ENCODE assay signal across 8 cellular contexts in the genomic region with DNA sequence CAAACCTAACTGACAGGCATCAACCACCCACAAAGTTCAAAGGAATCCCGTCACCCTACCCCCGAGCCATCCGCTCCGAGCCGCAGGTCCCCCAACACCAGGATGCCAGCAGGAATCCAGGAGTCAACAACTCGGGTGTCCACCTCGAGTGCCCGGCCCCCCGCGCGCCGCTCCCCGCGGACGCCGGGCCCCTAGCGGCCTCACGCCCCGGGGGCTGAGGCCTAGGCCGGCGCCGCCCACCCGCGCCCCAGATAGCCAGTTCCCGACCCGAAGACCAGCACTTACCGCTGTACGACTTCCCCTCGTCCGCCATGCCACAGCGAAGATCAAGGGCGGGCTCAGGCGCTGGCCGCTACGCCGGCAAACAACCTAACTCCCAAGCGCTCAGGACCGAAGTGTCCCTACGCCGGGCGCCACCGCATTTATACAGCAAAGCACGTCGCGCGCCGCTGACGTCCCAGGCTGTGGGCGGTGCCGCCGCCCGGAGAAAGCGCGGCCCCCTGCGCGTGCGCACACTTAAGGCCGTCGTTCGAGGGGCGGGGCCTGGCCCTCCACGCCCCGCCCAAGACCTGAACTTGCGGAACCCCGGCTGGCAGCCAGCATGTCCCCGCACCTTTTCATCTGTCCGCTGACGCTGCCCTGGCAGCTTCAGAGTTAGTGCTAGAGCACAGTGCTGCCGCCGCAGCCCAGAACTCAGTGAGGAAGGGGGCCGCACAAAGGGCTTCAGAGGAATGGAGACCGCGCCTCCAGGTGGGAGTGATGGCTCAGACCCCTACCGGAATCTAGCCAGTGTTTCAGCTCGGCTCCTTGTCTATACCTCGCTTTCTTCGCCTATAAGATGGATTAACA. TPM values are rescaled to one million over a fixed set of nuclear protein-coding genes. Genes with fewer than 3 reads are reported as not detected.
DNase-seq lines count a peak whose midpoint lies in the region; ATAC-seq and TF ChIP-seq lines count a peak whose summit lies in the region.

NXF1 (minus strand) TSS at position 397 of the 849 bp plus-strand sequence; CDS start at position 313, 84 bp downstream.

- DNase-seq in DMS79 (lab: John Stamatoyannopoulos, UW) (peak; percentile 88), KBM-7 (peak; percentile 97), PC-9 (peak; percentile 87 to 98)
- DNase-seq in activated T-cell treated with anti-CD3 and anti-CD28 coated beads, Interleukin-2, amount 50 U/mL, for 1 hour: peak; percentile 98
- DNase-seq in stimulated activated CD8-positive, alpha-beta memory T cell treated with anti-CD3 and anti-CD28 coated beads, Interleukin-7, amount 100 ng/mL, for 24 hours (ENCODE audit: low read depth): peak; percentile 88

- H3K27me3 ChIP-seq in PC-9 (ENCODE audit: insufficient read depth, low read depth): no peaks in the 10 kb centered on the region
- H3K27me3 ChIP-seq in esophagus (ENCODE audit: control insufficient read depth in 1 of 2, insufficient read depth in 2 of 2, low read length in 2 of 2): no peaks in the 10 kb centered on the region
- no peaks in the 10 kb centered on the region for H3K27me3 ChIP-seq in muscle layer of duodenum (ENCODE audit: low read depth, low read length)

- H3K4me2 ChIP-seq in PC-9: peak within 1 kb of the TSS; percentile 91

- H3K79me2 ChIP-seq in PC-9 (ENCODE audit: low read depth): peaks cover 32% of the 10 kb centered on the region

- peak; percentile 71 for ATAC-seq in GM21717 (IDR thresholded peaks at IDR 0.05; ENCODE audit: unreplicated experiment)

- H3K4me3 ChIP-seq in PC-9 (peak within 1 kb of the TSS; percentile 94), esophagus (ENCODE audit: low read depth in 1 of 2, low read length in 2 of 2) (peak within 1 kb of the TSS; percentile 80 to 91), muscle layer of duodenum (ENCODE audit: low read depth in 1 of 2, low read length in 2 of 2) (peak within 1 kb of the TSS; percentile 73 to 81)

- in situ Hi-C loops in KBM-7 (cut with MboI; ENCODE audit: low pct_unique_long_range_greater_than_20kb, low sequenced_read_pairs): no loop called here

- POLR2A ChIA-PET in PC-9 (lab: Charles Lee; ENCODE audit: unreplicated experiment): interaction anchor here (0.5 to 1.4 kb wide), 3 partner anchors 26 to 82 kb away, joined by 3 to 20 read pairs (median 4); partner anchors contain the start of gene STX5

- WGBS in esophagus, 2 donors: 0 to 1% methylated on average over 74 to 77 of the region's 77 CpGs

- CTCF ChIA-PET in PC-9 (lab: Charles Lee): interaction anchor here (0.6 kb wide), 1 partner anchor 1402 kb away, joined by 3 read pairs; the partner anchor contains the start of gene FERMT3

- peaks cover 26% of the 10 kb centered on the region; the same call in 1 of the 2 replicates for H3F3A ChIP-seq in PC-9 (ENCODE audit: insufficient read depth, low read depth)

- H3K4me1 ChIP-seq in PC-9 (replicated peaks; ENCODE audit: insufficient read depth) (peaks cover 20% of the 10 kb centered on the region), esophagus (ENCODE audit: control insufficient read depth in 2 of 2, insufficient read depth in 2 of 2, low read length in 1 of 2) (peaks cover 0 to 9% of the 10 kb centered on the region in 2 donors), muscle layer of duodenum (ENCODE audit: control insufficient read depth in 1 of 2, insufficient read depth in 2 of 2, low read length in 2 of 2) (peaks cover 13 to 20% of the 10 kb centered on the region in 2 donors)

- H3K9me2 ChIP-seq in PC-9 (ENCODE audit: insufficient read depth): no peaks in the 10 kb centered on the region

- no peaks in the 10 kb centered on the region for H3K9me3 ChIP-seq in PC-9 (ENCODE audit: insufficient read depth, low read depth)
- no peaks in the 10 kb centered on the region for H3K9me3 ChIP-seq in esophagus (ENCODE audit: control insufficient read depth in 2 of 2, insufficient read depth in 1 of 2, low read depth in 1 of 2, low read length in 1 of 2)
- no peaks in the 10 kb centered on the region for H3K9me3 ChIP-seq in muscle layer of duodenum (ENCODE audit: control insufficient read depth in 1 of 2, low read length in 2 of 2)

- no peaks in the 10 kb centered on the region; the same call in 1 of the 2 replicates for H4K20me1 ChIP-seq in PC-9 (ENCODE audit: insufficient read depth)

- H3K27ac ChIP-seq in PC-9 (peak within 1 kb of the TSS; percentile 16), esophagus (ENCODE audit: low read depth in 2 of 2, low read length in 1 of 2) (peak within 1 kb of the TSS; percentile 92 to 95), muscle layer of duodenum (ENCODE audit: low read length) (peak within 1 kb of the TSS; percentile 88)

- no TSS peak for BruUV-seq in PC-9 (replicated peaks; lab: Mats Ljungman, UMichigan)

- intact Hi-C loops in PC-9 (cut with micrococcal nuclease; ENCODE audit: unreplicated experiment): loop anchor here (1.0 to 2.0 kb wide), 2 partner anchors 18 to 27 kb away; partner anchors contain the start of genes STX5, TEX54 and TMEM179B

- peaks cover 27% of the 10 kb centered on the region for H3K36me3 ChIP-seq in PC-9 (ENCODE audit: low read depth)
- H3K36me3 ChIP-seq in esophagus (ENCODE audit: control insufficient read depth in 2 of 2, insufficient read depth in 2 of 2, low read length in 1 of 2): peaks cover 7 to 16% of the 10 kb centered on the region in 2 donors
- H3K36me3 ChIP-seq in muscle layer of duodenum (ENCODE audit: control insufficient read depth in 1 of 2, insufficient read depth in 2 of 2, low read length in 2 of 2): peaks cover 26 to 31% of the 10 kb centered on the region in 2 donors

- H2AFZ ChIP-seq in PC-9: peak within 1 kb of the TSS; percentile 74

- no peak for TF ChIP-seq CTCF in PC-9 (conservative IDR thresholded peaks at IDR 0.05)

RNA-seq across cellular contexts. Expression of gene NXF1, which starts in this region (rescaled TPM):
- 45.6 and 56.1 TPM in 2 replicates for total RNA-seq in PC-9 (2021)
- polyA plus RNA-seq in esophagus: 10 to 100 TPM; 77.9 to 84.7 TPM

Comparison
In these comparisons a context has a peak if more than half of its experiments do, and no peak if none do; other contexts are left out.
1. Peak in every context shown above with its lines: DNase-seq, ATAC-seq, H3K4me3 ChIP-seq and H3K27ac ChIP-seq.
2. H3K27ac ChIP-seq: peak in every context shown above with its lines; median percentile 94 in esophagus; 88 in muscle layer of duodenum; 16 in PC-9.